Comparison of ENCODE assay signal across 17 cellular contexts in the genomic region with DNA sequence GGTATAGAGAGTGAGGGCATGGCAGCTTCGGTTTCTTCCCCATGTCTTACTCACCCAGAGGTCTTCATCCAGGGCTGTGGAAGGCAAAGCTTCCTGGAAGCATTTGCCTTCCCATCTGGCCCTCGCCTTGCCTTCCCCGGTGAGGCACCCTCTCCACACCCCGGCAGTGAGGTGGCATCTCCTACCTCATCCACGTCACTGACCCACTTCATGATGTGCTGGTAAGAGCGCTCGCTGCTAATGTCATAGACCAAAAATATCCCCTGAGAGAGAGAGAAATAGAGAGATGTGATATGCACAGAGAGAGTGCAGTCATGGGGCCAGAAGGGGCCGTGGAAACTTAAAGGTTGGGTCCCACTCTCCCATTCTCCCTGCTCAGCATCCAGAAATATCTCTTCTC. TPM values are rescaled to one million over a fixed set of nuclear protein-coding genes. Genes with fewer than 3 reads are reported as not detected.
DNase-seq lines count a peak whose midpoint lies in the region; ATAC-seq and TF ChIP-seq lines count a peak whose summit lies in the region.
"Had no signal": no experiment of that assay in that cellular context is flagged by ENCODE, and none has a peak within 500 bp of the region (broad histone marks: within the 10 kb centered on the region; RNA-seq: fewer than 3 reads in every experiment).

No MANE protein-coding gene starts in this region.

- no peaks in the 10 kb centered on the region for H3K27me3 ChIP-seq in CD8-positive, alpha-beta T cell (ENCODE audit: insufficient read depth, low read length)
- H3K27me3 ChIP-seq in endodermal cell (ENCODE audit: control insufficient read depth, insufficient read depth, low read length, poor library complexity, severe bottlenecking) = no peaks in the 10 kb centered on the region

- ATAC-seq in CD8-positive, alpha-beta T cell = no peak
- ATAC-seq in left ventricle myocardium superior = peak; percentile 87
- ATAC-seq in GM18511 (IDR thresholded peaks at IDR 0.05; ENCODE audit: unreplicated experiment) = no peak
- ATAC-seq in stimulated activated effector memory CD8-positive, alpha-beta T cell treated with anti-CD3 and anti-CD28 coated beads, Interleukin-12 subunit alpha, Interleukin-12 subunit beta, amount 100 ng/mL, for 72 hours = no peak
- ATAC-seq: Panc1 had no signal

- DNase-seq in CD8-positive, alpha-beta T cell = no peak
- DNase-seq in endodermal cell = no peak
- peak; percentile 70 for DNase-seq in left ventricle myocardium superior
- peak; percentile 47 for DNase-seq in putamen (ENCODE audit: low spot score)
- no peak for DNase-seq in activated CD4-positive, alpha-beta T cell treated with anti-CD3 and anti-CD28 coated beads, Interleukin-2, amount 50 U/mL, for 4 hours
- DNase-seq in OCI-M2 (lab: John Stamatoyannopoulos, UW; ENCODE audit: unreplicated experiment) = no peak
- DNase-seq in stimulated activated effector memory CD8-positive, alpha-beta T cell treated with anti-CD3 and anti-CD28 coated beads, Interleukin-12 subunit alpha, Interleukin-12 subunit beta, amount 100 ng/mL, for 72 hours (ENCODE audit: low spot score in 2 of 2) = no peak
- DNase-seq: COR-L47, NCI-H1417 treated with DMSO at 0.1 percent for 48 hours, NCI-H2029, NCI-H2171 treated with DMSO at 0.1 percent for 48 hours, NCI-H510A, NCI-H82 had no signal

- peaks cover 16% of the 10 kb centered on the region for H3K4me1 Mint-ChIP-seq in CD8-positive, alpha-beta T cell (ENCODE audit: low read depth)
- peaks cover 13% of the 10 kb centered on the region for H3K4me1 Mint-ChIP-seq in endodermal cell
- peaks cover 34% of the 10 kb centered on the region for H3K4me1 Mint-ChIP-seq in stimulated activated effector memory CD8-positive, alpha-beta T cell treated with anti-CD3 and anti-CD28 coated beads, Interleukin-12 subunit alpha, Interleukin-12 subunit beta, amount 100 ng/mL, for 72 hours

- intact Hi-C loops in CD8-positive, alpha-beta T cell (cut with DNase I, micrococcal nuclease) = no loop called here
- intact Hi-C loops in left ventricle myocardium superior (cut with micrococcal nuclease) = no loop called here

- H3K36me3 Mint-ChIP-seq in CD8-positive, alpha-beta T cell = peaks cover 64% of the 10 kb centered on the region
- H3K36me3 Mint-ChIP-seq in endodermal cell (ENCODE audit: low read depth) = peaks cover 54% of the 10 kb centered on the region
- no peaks in the 10 kb centered on the region for H3K36me3 Mint-ChIP-seq in stimulated activated effector memory CD8-positive, alpha-beta T cell treated with anti-CD3 and anti-CD28 coated beads, Interleukin-12 subunit alpha, Interleukin-12 subunit beta, amount 100 ng/mL, for 72 hours

- no peak for TF ChIP-seq CTCF in CD8-positive, alpha-beta T cell (IDR thresholded peaks at IDR 0.05)
- TF ChIP-seq CTCF in endodermal cell (conservative IDR thresholded peaks at IDR 0.05) = no peak

- H3K4me3 ChIP-seq in CD8-positive, alpha-beta T cell (ENCODE audit: low read depth, low read length) = no peak overlapping the region
- no peak overlapping the region for H3K4me3 ChIP-seq in endodermal cell (ENCODE audit: low read length)
- H3K4me3 ChIP-seq: HAP-1 had no signal

- H3K27ac ChIP-seq in CD8-positive, alpha-beta T cell (ENCODE audit: low read depth, low read length) = no peak overlapping the region
- H3K27ac ChIP-seq in endodermal cell (ENCODE audit: low read depth, low read length) = no peak overlapping the region
- H3K27ac ChIP-seq: C4-2B had no signal

- H3K27me3 Mint-ChIP-seq in CD8-positive, alpha-beta T cell (ENCODE audit: low read depth) = no peaks in the 10 kb centered on the region
- H3K27me3 Mint-ChIP-seq in endodermal cell (ENCODE audit: insufficient read depth) = no peaks in the 10 kb centered on the region

- no peak overlapping the region for H3K4me3 Mint-ChIP-seq in CD8-positive, alpha-beta T cell
- H3K4me3 Mint-ChIP-seq in endodermal cell = no peak overlapping the region
- no peak overlapping the region for H3K4me3 Mint-ChIP-seq in stimulated activated effector memory CD8-positive, alpha-beta T cell treated with anti-CD3 and anti-CD28 coated beads, Interleukin-12 subunit alpha, Interleukin-12 subunit beta, amount 100 ng/mL, for 72 hours

- H3K9me3 ChIP-seq in CD8-positive, alpha-beta T cell (ENCODE audit: low read length) = no peaks in the 10 kb centered on the region
- H3K9me3 ChIP-seq in endodermal cell (ENCODE audit: control insufficient read depth, low read length) = no peaks in the 10 kb centered on the region
- H3K9me3 ChIP-seq: HAP-1 had no signal

- peak overlapping the region; percentile 32 for H3K27ac Mint-ChIP-seq in CD8-positive, alpha-beta T cell
- peak overlapping the region; percentile 59 for H3K27ac Mint-ChIP-seq in endodermal cell
- H3K27ac Mint-ChIP-seq in stimulated activated effector memory CD8-positive, alpha-beta T cell treated with anti-CD3 and anti-CD28 coated beads, Interleukin-12 subunit alpha, Interleukin-12 subunit beta, amount 100 ng/mL, for 72 hours = no peak overlapping the region

- WGBS in endodermal cell (ENCODE audit: insufficient coverage in 1 of 2, insufficient read length in 1 of 2), 2 experiments = 99 to 100% methylated on average over 3 to 8 of the region's 8 CpGs

- peaks cover 7% of the 10 kb centered on the region for H3K4me1 ChIP-seq in CD8-positive, alpha-beta T cell (ENCODE audit: insufficient read depth, low read length)
- no peaks in the 10 kb centered on the region for H3K4me1 ChIP-seq in endodermal cell (ENCODE audit: control insufficient read depth, insufficient read depth, low read length)
- H3K4me1 ChIP-seq: HAP-1 had no signal

- POLR2A ChIA-PET in CD8-positive, alpha-beta T cell (lab: Charles Lee) = interaction anchor here (0.6 kb wide), 1 partner anchor 19 kb away, joined by 4 read pairs; no protein-coding TSS in a partner anchor

- H3K9me3 Mint-ChIP-seq in CD8-positive, alpha-beta T cell = no peaks in the 10 kb centered on the region
- H3K9me3 Mint-ChIP-seq in endodermal cell = no peaks in the 10 kb centered on the region
- no peaks in the 10 kb centered on the region for H3K9me3 Mint-ChIP-seq in stimulated activated effector memory CD8-positive, alpha-beta T cell treated with anti-CD3 and anti-CD28 coated beads, Interleukin-12 subunit alpha, Interleukin-12 subunit beta, amount 100 ng/mL, for 72 hours

- H3K9ac ChIP-seq in endodermal cell (ENCODE audit: extremely low read depth, low read length, poor library complexity, severe bottlenecking) = no peak overlapping the region

- CTCF ChIA-PET in CD8-positive, alpha-beta T cell (lab: Charles Lee) = interaction anchor here (1.5 kb wide), 1 partner anchor 36 kb away, joined by 4 read pairs; a partner anchor contains a TSS

- no peaks in the 10 kb centered on the region for H3K36me3 ChIP-seq in CD8-positive, alpha-beta T cell (ENCODE audit: insufficient read depth, low read length)
- peaks cover 41% of the 10 kb centered on the region for H3K36me3 ChIP-seq in endodermal cell (ENCODE audit: control insufficient read depth, insufficient read depth, low read length)

RNA-seq across cellular contexts. Expression of a gene that starts 8.3 kb away (rescaled TPM):
- not detected for total RNA-seq in CD8-positive, alpha-beta T cell
- total RNA-seq in endodermal cell = 1 to 10 TPM; 2.6 to 3.7 TPM
- polyA plus RNA-seq in endodermal cell (2013, experiment 1 of 2) = 0.78 TPM
- 1.3 TPM for polyA plus RNA-seq in endodermal cell (2013, experiment 2 of 2)
- total RNA-seq in left ventricle myocardium superior = not detected

RNA-seq across cellular contexts. Expression of a gene that starts 21.2 kb away (rescaled TPM):
- 1 to 10 TPM; 2.9 to 3.6 TPM for total RNA-seq in CD8-positive, alpha-beta T cell
- total RNA-seq in endodermal cell (10 to 100 TPM; 48.7 to 77.2 TPM), left ventricle myocardium superior (9.0 TPM)
- 27.7 TPM for polyA plus RNA-seq in endodermal cell (2013, experiment 1 of 2)
- 24.4 TPM for polyA plus RNA-seq in endodermal cell (2013, experiment 2 of 2)

RNA-seq across cellular contexts. Expression of a gene that starts 35.8 kb away (rescaled TPM):
- 1 to 10 TPM; 6.3 to 7.7 TPM for total RNA-seq in CD8-positive, alpha-beta T cell
- total RNA-seq in endodermal cell (10 to 100 TPM; 17.2 to 21.3 TPM), left ventricle myocardium superior (18.1 TPM)
- 18.8 TPM for polyA plus RNA-seq in endodermal cell (2013, experiment 1 of 2)
- polyA plus RNA-seq in endodermal cell (2013, experiment 2 of 2) = 22.1 TPM

RNA-seq across cellular contexts. Expression of a gene that starts 36.6 kb away (rescaled TPM):
- 10 to 100 TPM; 43.9 to 46.7 TPM for total RNA-seq in CD8-positive, alpha-beta T cell
- total RNA-seq in endodermal cell = 10 to 100 TPM; 56.7 to 63.2 TPM
- 48.4 TPM for polyA plus RNA-seq in endodermal cell (2013, experiment 1 of 2)
- 36.6 TPM for polyA plus RNA-seq in endodermal cell (2013, experiment 2 of 2)
- total RNA-seq in left ventricle myocardium superior = 91.3 TPM

Comparison
In these comparisons a context has a peak if more than half of its experiments do, and no peak if none do; other contexts are left out.
1. DNase-seq: peak in left ventricle myocardium superior (single experiment) and putamen (single experiment); none in CD8-positive, alpha-beta T cell (0 of 7), endodermal cell (single experiment), activated CD4-positive, alpha-beta T cell treated with anti-CD3 and anti-CD28 coated beads, Interleukin-2, amount 50 U/mL, for 4 hours (0 of 2), OCI-M2 (single experiment) and stimulated activated effector memory CD8-positive, alpha-beta T cell treated with anti-CD3 and anti-CD28 coated beads, Interleukin-12 subunit alpha, Interleukin-12 subunit beta, amount 100 ng/mL, for 72 hours (0 of 2).